8 cellular contexts compared by ENCODE assay signal in the genomic region with DNA sequence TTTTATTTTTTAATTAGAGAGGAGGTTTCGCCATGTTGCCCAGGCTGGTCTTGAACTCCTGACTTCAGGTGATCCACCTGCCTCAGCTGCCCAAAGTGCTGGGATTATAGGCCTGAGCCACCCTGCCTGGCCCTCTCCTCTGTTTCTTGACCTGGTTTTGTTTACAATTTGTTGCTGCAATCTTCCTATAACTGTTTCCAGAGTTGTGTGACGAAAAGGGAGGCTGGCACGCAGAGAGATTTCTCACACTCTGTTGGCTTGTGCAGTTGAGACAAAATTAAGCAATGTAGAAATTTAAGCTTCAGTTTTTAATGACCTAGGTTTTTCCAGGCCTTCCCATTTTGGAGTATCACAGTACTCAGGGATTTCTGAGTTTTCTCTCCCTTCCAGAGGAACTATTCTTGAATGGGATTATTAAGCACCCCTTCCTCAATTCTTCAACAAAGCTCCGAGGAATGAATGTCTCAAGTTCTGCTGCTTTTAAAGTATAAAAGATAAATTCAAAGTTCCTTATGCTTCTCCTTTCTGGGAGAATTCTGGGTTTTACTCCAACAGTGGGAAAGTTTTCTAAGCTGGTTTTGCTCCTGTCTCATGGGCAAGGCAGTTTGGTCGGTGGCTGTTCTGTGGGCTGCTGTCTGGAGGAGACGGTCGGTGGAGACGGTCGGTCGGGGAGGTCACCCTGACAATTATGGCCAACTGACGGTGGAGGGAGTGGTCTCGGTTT. TPM values are rescaled to one million over a fixed set of nuclear protein-coding genes. Genes with fewer than 3 reads are reported as not detected.
A peak's percentile ranks its signal among the peaks of the same experiment; 100 is the strongest.
DNase-seq lines count a peak whose midpoint lies in the region; ATAC-seq lines count a peak whose summit lies in the region.

No MANE protein-coding gene starts in this region.

- WGBS in right cardiac atrium, result 16% methylated on average over 12 of the region's 12 CpGs

- peaks cover 4% of the 10 kb centered on the region for H3K27me3 Mint-ChIP-seq in activated CD4-positive, alpha-beta memory T cell treated with anti-CD3 and anti-CD28 coated beads for 36 hours

- DNase-seq in Right ventricle myocardium superior, result peak; percentile 55
- no peak for DNase-seq in cardiac septum (ENCODE audit: low spot score)
- DNase-seq in activated CD4-positive, alpha-beta memory T cell treated with anti-CD3 and anti-CD28 coated beads for 36 hours, result no peak
- DNase-seq in right cardiac atrium, result peak in 2 of 3 donors; percentile 70 to 77
- DNase-seq in NCI-H1694 (lab: John Stamatoyannopoulos, UW), result no peak

- H3K27ac ChIP-seq in right cardiac atrium (ENCODE audit: low read length) (peak overlapping the region; percentile 74), skin epidermis (peak overlapping the region; percentile 57 to 99 (median 94))

- H3K4me1 Mint-ChIP-seq in activated CD4-positive, alpha-beta memory T cell treated with anti-CD3 and anti-CD28 coated beads for 36 hours (ENCODE audit: low read depth), result peaks cover 25% of the 10 kb centered on the region

- CTCF ChIA-PET in activated CD4-positive, alpha-beta memory T cell treated with anti-CD3 and anti-CD28 coated beads for 36 hours (lab: Charles Lee), result interaction anchor here (0.9 to 1.3 kb wide), 5 partner anchors 9 to 44 kb away, joined by 3 to 6 read pairs (median 3); no protein-coding TSS in a partner anchor

- peak overlapping the region; percentile 86 for H3K4me3 Mint-ChIP-seq in activated CD4-positive, alpha-beta memory T cell treated with anti-CD3 and anti-CD28 coated beads for 36 hours

- POLR2A ChIA-PET in activated CD4-positive, alpha-beta memory T cell treated with anti-CD3 and anti-CD28 coated beads for 36 hours (lab: Charles Lee), result interaction anchor here (1.3 to 2.2 kb wide), 8 partner anchors 8 to 309 kb away, joined by 5 to 19 read pairs (median 8); partner anchors contain the start of genes FOS and NEK9

- peaks cover 5% of the 10 kb centered on the region for H3K4me1 ChIP-seq in right cardiac atrium (ENCODE audit: control insufficient read depth, insufficient read depth, low read length)

- H3K9me3 ChIP-seq in right cardiac atrium (ENCODE audit: control insufficient read depth, low read length), result no peaks in the 10 kb centered on the region

- no peaks in the 10 kb centered on the region for H3K27me3 ChIP-seq in right cardiac atrium (ENCODE audit: control insufficient read depth, insufficient read depth)

- no peaks in the 10 kb centered on the region for H3K36me3 Mint-ChIP-seq in activated CD4-positive, alpha-beta memory T cell treated with anti-CD3 and anti-CD28 coated beads for 36 hours

- H3K9me3 Mint-ChIP-seq in activated CD4-positive, alpha-beta memory T cell treated with anti-CD3 and anti-CD28 coated beads for 36 hours, result no peaks in the 10 kb centered on the region

- H3K4me3 ChIP-seq in right cardiac atrium (ENCODE audit: low read length) (no peak overlapping the region), skin epidermis (peak overlapping the region in 6 of 7 experiments; percentile 11 to 23 (median 21))

- H3K27ac Mint-ChIP-seq in activated CD4-positive, alpha-beta memory T cell treated with anti-CD3 and anti-CD28 coated beads for 36 hours, result peak overlapping the region; percentile 39

- intact Hi-C loops in Right ventricle myocardium superior (cut with DNase I), result no loop called here
- intact Hi-C loops in cardiac septum (cut with DNase I), result loop anchor here (2.0 kb wide), 3 partner anchors 19 to 81 kb away; partner anchors contain the start of gene TMED10
- intact Hi-C loops in activated CD4-positive, alpha-beta memory T cell treated with anti-CD3 and anti-CD28 coated beads for 36 hours (cut with micrococcal nuclease), result no loop called here
- intact Hi-C loops in right cardiac atrium (cut with DNase I), result loop anchor here in 1 of 4 donors (5.0 kb wide), 1 partner anchor 39 kb away; no protein-coding TSS in a partner anchor

- ATAC-seq in Right ventricle myocardium superior (ENCODE audit: poor library complexity) (peak; percentile 9), right cardiac atrium (peak; percentile 6 to 8), GM19452 (IDR thresholded peaks at IDR 0.05; ENCODE audit: unreplicated experiment) (no peak), HG02610 (IDR thresholded peaks at IDR 0.05; ENCODE audit: unreplicated experiment) (no peak)

RNA-seq across cellular contexts. Expression of gene FOS, which starts 20.4 kb away (rescaled TPM):
- total RNA-seq in Right ventricle myocardium superior (11.9 TPM), cardiac septum (25.8 TPM), right cardiac atrium (100 to 1,000 TPM in 1 of 4 donors, 10 to 100 TPM in 3; 15.7 to 244 (median 46.3) TPM)
- 10 to 100 TPM; 21.1 to 26.7 TPM for total RNA-seq in activated CD4-positive, alpha-beta memory T cell treated with anti-CD3 and anti-CD28 coated beads for 36 hours
- polyA plus RNA-seq in right cardiac atrium, result 144 TPM

Comparison
In these comparisons a context has a peak if more than half of its experiments do, and no peak if none do; other contexts are left out.
1. DNase-seq: peak in Right ventricle myocardium superior (single experiment) and right cardiac atrium (2 of 3); none in cardiac septum (single experiment), activated CD4-positive, alpha-beta memory T cell treated with anti-CD3 and anti-CD28 coated beads for 36 hours (single experiment) and NCI-H1694 (single experiment).
2. ATAC-seq: peak in Right ventricle myocardium superior (single experiment) and right cardiac atrium (2 of 2); none in GM19452 (single experiment) and HG02610 (single experiment).